In the genomic region with DNA sequence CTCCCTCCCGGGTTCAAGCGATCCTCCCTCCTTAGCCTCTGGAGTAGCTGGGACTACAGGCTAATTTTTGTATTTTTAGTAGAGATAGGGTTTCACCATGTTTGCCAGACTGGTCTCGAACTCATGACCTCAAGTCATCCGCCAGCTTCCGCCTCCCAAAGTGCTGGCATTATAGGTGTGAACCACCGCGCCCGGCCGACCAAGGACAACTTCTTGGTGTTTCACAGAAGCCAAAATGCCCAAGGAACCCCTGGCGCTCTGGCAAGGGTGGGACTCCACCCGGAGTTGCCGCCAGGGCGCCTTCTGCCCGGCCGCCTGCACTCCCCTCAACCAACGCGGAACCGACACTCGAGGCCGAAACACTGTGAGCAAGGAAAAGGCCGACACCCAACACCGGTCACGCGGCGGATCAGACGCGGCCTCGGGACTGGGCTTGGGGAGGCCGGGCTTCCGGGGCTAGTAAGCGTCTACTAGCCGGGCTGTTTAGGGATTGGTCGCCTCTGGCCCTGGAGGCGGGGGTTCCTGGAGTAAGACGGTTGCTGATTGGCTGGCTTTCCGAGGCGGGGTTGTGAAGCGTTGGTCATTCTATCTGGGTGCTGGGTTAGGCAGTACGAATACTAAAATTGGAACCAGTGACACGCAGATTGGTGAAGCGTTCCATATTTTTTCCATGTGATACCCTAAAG, we compare ENCODE assay signal across 9 cellular contexts. TPM values are rescaled to one million over a fixed set of nuclear protein-coding genes. Genes with fewer than 3 reads are reported as not detected.
DNase-seq lines count a peak whose midpoint lies in the region; ATAC-seq, FAIRE-seq and TF ChIP-seq lines count a peak whose summit lies in the region.
"Had no signal": no experiment of that assay in that cellular context is flagged by ENCODE, and none has a peak within 500 bp of the region (broad histone marks: within the 10 kb centered on the region; RNA-seq: fewer than 3 reads in every experiment).

No MANE protein-coding gene starts in this region.

- H3K79me2 ChIP-seq in astrocyte (ENCODE audit: insufficient read depth, low read length), result no peaks in the 10 kb centered on the region

- H3K36me3 Mint-ChIP-seq in T-helper 17 cell (ENCODE audit: low read depth) (peaks cover 3% of the 10 kb centered on the region), astrocyte (ENCODE audit: low read depth, unreplicated experiment) (no peaks in the 10 kb centered on the region), progenitor cell of endocrine pancreas (ENCODE audit: insufficient read depth) (no peaks in the 10 kb centered on the region)

- H3K9me3 Mint-ChIP-seq in astrocyte (ENCODE audit: unreplicated experiment) (peaks cover 4% of the 10 kb centered on the region), progenitor cell of endocrine pancreas (ENCODE audit: low read depth) (no peaks in the 10 kb centered on the region)

- peak; percentile 65 to 71 (median 70) for DNase-seq in T-helper 17 cell
- DNase-seq in astrocyte (ENCODE audit: low read depth), result peak; percentile 93
- peak; percentile 98 to 99 (median 99) for DNase-seq in right cardiac atrium
- peak; percentile 75 for DNase-seq in progenitor cell of endocrine pancreas (ENCODE audit: low spot score, unreplicated experiment)
- peak; percentile 95 for DNase-seq in transverse colon

- ATAC-seq in GM19025 (IDR thresholded peaks at IDR 0.05; ENCODE audit: low read depth, unreplicated experiment), result peak; percentile 95
- peak; percentile 74 for ATAC-seq in HG03469 (IDR thresholded peaks at IDR 0.05; ENCODE audit: unreplicated experiment)
- peak; percentile 98 for ATAC-seq in T-helper 17 cell
- peak; percentile 99 for ATAC-seq in right cardiac atrium

- no peaks in the 10 kb centered on the region for H4K20me1 ChIP-seq in astrocyte (ENCODE audit: insufficient read depth, low read length)

- H3K4me1 ChIP-seq in astrocyte (ENCODE audit: insufficient read depth, low read length) (peaks cover 9% of the 10 kb centered on the region), right cardiac atrium (ENCODE audit: control insufficient read depth, insufficient read depth, low read length) (no peaks in the 10 kb centered on the region), transverse colon (peaks cover 0 to 13% (median 7%) of the 10 kb centered on the region in 4 donors)

- TF ChIP-seq EP300 in transverse colon (IDR thresholded peaks at IDR 0.05; ENCODE audit: low read depth), result no peak

- peak overlapping the region; percentile 75 for H3K4me2 ChIP-seq in astrocyte (ENCODE audit: low read length)

- FAIRE-seq in astrocyte (lab: Jason Lieb, UNC), result no peak
- FAIRE-seq: G401.6 had no signal

- peak; percentile 52 for TF ChIP-seq POLR2A in transverse colon (IDR thresholded peaks at IDR 0.05)

- H3K9ac ChIP-seq in astrocyte (ENCODE audit: low read length), result peak overlapping the region; percentile 68

- H3K4me1 Mint-ChIP-seq in T-helper 17 cell (peaks cover 11% of the 10 kb centered on the region), astrocyte (ENCODE audit: low read depth, unreplicated experiment) (no peaks in the 10 kb centered on the region), progenitor cell of endocrine pancreas (ENCODE audit: low read depth) (peaks cover 11% of the 10 kb centered on the region)

- peak overlapping the region; percentile 80 for H3K4me3 Mint-ChIP-seq in T-helper 17 cell
- H3K4me3 Mint-ChIP-seq in astrocyte (ENCODE audit: unreplicated experiment), result peak overlapping the region; percentile 60
- peak overlapping the region; percentile 71 for H3K4me3 Mint-ChIP-seq in progenitor cell of endocrine pancreas (ENCODE audit: low read depth)

- TF ChIP-seq CTCF in 22Rv1 (IDR thresholded peaks at IDR 0.05) (no peak), astrocyte (IDR thresholded peaks at IDR 0.05; ENCODE audit: insufficient read depth, low read depth, low read length) (no peak), progenitor cell of endocrine pancreas (IDR thresholded peaks at IDR 0.05; ENCODE audit: unreplicated experiment) (peak; percentile 22), transverse colon (IDR thresholded peaks at IDR 0.05) (peak in 4 of 5 experiments; percentile 8 to 48 (median 28))

- H3K27ac Mint-ChIP-seq in T-helper 17 cell, result peak overlapping the region; percentile 89
- H3K27ac Mint-ChIP-seq in astrocyte (ENCODE audit: unreplicated experiment), result no peak overlapping the region
- peak overlapping the region; percentile 73 for H3K27ac Mint-ChIP-seq in progenitor cell of endocrine pancreas

- H3K9me3 ChIP-seq in T-helper 17 cell (ENCODE audit: control insufficient read depth, low read length, poor library complexity, severe bottlenecking) (no peaks in the 10 kb centered on the region), astrocyte (ENCODE audit: insufficient read depth, low read depth, low read length) (no peaks in the 10 kb centered on the region), right cardiac atrium (ENCODE audit: control insufficient read depth, low read length) (no peaks in the 10 kb centered on the region), transverse colon (no peaks in the 10 kb centered on the region)

- H3K27me3 Mint-ChIP-seq in T-helper 17 cell (no peaks in the 10 kb centered on the region), astrocyte (ENCODE audit: low read depth, unreplicated experiment) (peaks cover 4% of the 10 kb centered on the region), progenitor cell of endocrine pancreas (no peaks in the 10 kb centered on the region)

- no peaks in the 10 kb centered on the region for H3K36me3 ChIP-seq in astrocyte (ENCODE audit: insufficient read depth, low read length)
- H3K36me3 ChIP-seq in transverse colon, result no peaks in the 10 kb centered on the region

- peak overlapping the region; percentile 96 for H2AFZ ChIP-seq in astrocyte (ENCODE audit: low read depth, low read length)

- peak overlapping the region; percentile 62 for H3K27ac ChIP-seq in 22Rv1
- peak overlapping the region; percentile 25 for H3K27ac ChIP-seq in astrocyte (ENCODE audit: low read depth, low read length)
- H3K27ac ChIP-seq in right cardiac atrium (ENCODE audit: low read length), result peak overlapping the region; percentile 91
- peak overlapping the region; percentile 68 to 86 (median 76) for H3K27ac ChIP-seq in transverse colon

- in situ Hi-C loops in transverse colon (cut with MboI; ENCODE audit: low pct_ligation_motif_present in 1 of 4, low pct_unique_long_range_greater_than_20kb in 1 of 4, low sequenced_read_pairs in 3 of 4), result no loop called here

- 11% methylated on average over 41 of the region's 41 CpGs for WGBS in right cardiac atrium
- WGBS in transverse colon (ENCODE audit: low coverage in 1 of 2), 2 donors, result 22 to 100% methylated on average over 2 to 41 of the region's 41 CpGs

- no peaks in the 10 kb centered on the region for H3K27me3 ChIP-seq in astrocyte (ENCODE audit: insufficient read depth, low read length)
- H3K27me3 ChIP-seq in right cardiac atrium (ENCODE audit: control insufficient read depth, insufficient read depth), result no peaks in the 10 kb centered on the region
- no peaks in the 10 kb centered on the region for H3K27me3 ChIP-seq in transverse colon

- H3K4me3 ChIP-seq in astrocyte (ENCODE audit: insufficient read depth, low read depth, low read length), result peak overlapping the region; percentile 29
- peak overlapping the region; percentile 12 for H3K4me3 ChIP-seq in right cardiac atrium (ENCODE audit: low read length)
- H3K4me3 ChIP-seq in transverse colon, result peak overlapping the region in 2 of 4 donors; percentile 20 to 35

- intact Hi-C loops in right cardiac atrium (cut with DNase I) (loop anchor here in 1 of 4 donors (10.0 kb wide), 1 partner anchor 84 kb away; the partner anchor contains the start of gene STXBP1), transverse colon (cut with DNase I; ENCODE audit: low total_unique reads) (no loop called here)

RNA-seq across cellular contexts. Expression of gene CFAP157, which starts 7.7 kb away (rescaled TPM):
- total RNA-seq in T-helper 17 cell, result under 1 TPM in 1 of 2 donors, not detected in 1; 0.27 TPM
- total RNA-seq in astrocyte, result 0.09 TPM in 1 of 2 replicates, not detected in the other
- not detected for total RNA-seq in right cardiac atrium
- polyA plus RNA-seq in right cardiac atrium, result 0.18 TPM
- 1.2 and 1.3 TPM in 2 replicates for total RNA-seq in progenitor cell of endocrine pancreas
- not detected for total RNA-seq in transverse colon

RNA-seq across cellular contexts. Expression of gene PTRH1, which starts 16.3 kb away (rescaled TPM):
- 1 to 10 TPM; 6.6 to 6.7 TPM for total RNA-seq in T-helper 17 cell
- total RNA-seq in astrocyte, result 9.9 and 13.5 TPM in 2 replicates
- 10 to 100 TPM in 3 of 4 donors, 1 to 10 TPM in 1; 8.7 to 15.0 (median 11.6) TPM for total RNA-seq in right cardiac atrium
- 16.3 TPM for polyA plus RNA-seq in right cardiac atrium
- 11.3 and 11.9 TPM in 2 replicates for total RNA-seq in progenitor cell of endocrine pancreas
- 1 to 10 TPM; 2.4 to 9.7 (median 6.2) TPM for total RNA-seq in transverse colon

RNA-seq across cellular contexts. Expression of gene TTC16, which starts 16.8 kb away (rescaled TPM):
- total RNA-seq in T-helper 17 cell, result 1 to 10 TPM; 3.7 to 4.3 TPM
- total RNA-seq in astrocyte, result not detected in 2 replicates
- total RNA-seq in right cardiac atrium, result under 1 TPM in 3 of 4 donors, not detected in 1; 0.06 to 0.14 (median 0.11) TPM
- polyA plus RNA-seq in right cardiac atrium, result 0.14 TPM
- 0.07 TPM in 1 of 2 replicates, not detected in the other for total RNA-seq in progenitor cell of endocrine pancreas
- not detected for total RNA-seq in transverse colon

RNA-seq across cellular contexts. Expression of gene TOR2A, which starts 36.0 kb away (rescaled TPM):
- 10 to 100 TPM in 1 of 2 donors, 1 to 10 TPM in 1; 9.4 to 10.5 TPM for total RNA-seq in T-helper 17 cell
- 7.5 and 8.5 TPM in 2 replicates for total RNA-seq in astrocyte
- total RNA-seq in right cardiac atrium, result 1 to 10 TPM; 3.1 to 3.9 (median 3.5) TPM
- polyA plus RNA-seq in right cardiac atrium, result 3.7 TPM
- total RNA-seq in progenitor cell of endocrine pancreas, result 21.8 and 24.2 TPM in 2 replicates
- 100 to 1,000 TPM in 1 of 4 donors, 10 to 100 TPM in 3; 31.4 to 126 (median 48.1) TPM for total RNA-seq in transverse colon

Comparison
In these comparisons a context has a peak if more than half of its experiments do, and no peak if none do; other contexts are left out.
1. H3K27ac ChIP-seq: peak in every context shown above with its lines; median percentile 91 in right cardiac atrium; 76 in transverse colon; 62 in 22Rv1; 25 in astrocyte.
2. CTCF ChIP-seq: peak in progenitor cell of endocrine pancreas (single experiment) and transverse colon (4 of 5); none in 22Rv1 (single experiment) and astrocyte (single experiment).
3. Peak in every context shown above with its lines, with median percentiles within 50 percentile points of each other: ATAC-seq, DNase-seq and H3K4me3 Mint-ChIP-seq.